19 cellular contexts compared by ENCODE assay signal in genomic region chr12:130460611-130461478, GRCh38.
"Had no signal": no experiment of that assay in that cellular context is flagged by ENCODE, and none has a peak within 500 bp of the region (broad histone marks: within the 10 kb centered on the region; RNA-seq: fewer than 3 reads in every experiment).

No MANE protein-coding gene starts in this region.

- H3K27ac Mint-ChIP-seq: activated naive CD8-positive, alpha-beta T cell treated with anti-CD3 and anti-CD28 coated beads for 36 hours; memory B cell; nephron progenitor cell; stimulated activated naive CD8-positive, alpha-beta T cell treated with anti-CD3 and anti-CD28 coated beads, Interleukin-15, Interleukin-2, amounts not matched to agents 100 ng/mL and 50 ng/mL, for 24 hours had no signal

- H3K9me3 Mint-ChIP-seq: memory B cell, nephron progenitor cell had no signal

- DNase-seq: activated CD8-positive, alpha-beta memory T cell treated with anti-CD3 and anti-CD28 coated beads for 24 hours; activated CD8-positive, alpha-beta memory T cell treated with anti-CD3 and anti-CD28 coated beads, Interleukin-2, amount 50 U/mL, for 4 hours; activated naive CD4-positive, alpha-beta T cell treated with Interleukin-2 at 50 U/mL for 16 hours; activated naive CD8-positive, alpha-beta T cell treated with anti-CD3 and anti-CD28 coated beads for 36 hours; activated T-cell treated with anti-CD3 and anti-CD28 coated beads, Interleukin-2, amount 50 U/mL, for 48 hours; colonic mucosa; esophagus squamous epithelium; gastrocnemius medialis; head of caudate nucleus; left cardiac atrium; nephron progenitor cell; nucleus accumbens; stimulated activated CD4-positive, alpha-beta T cell treated with anti-CD3 and anti-CD28 coated beads, Interleukin-1b, Interleukin-23, amount 100 ng/mL, for 48 hours; substantia nigra; thyroid gland had no signal

- H3K27me3 ChIP-seq: colonic mucosa, gastrocnemius medialis, right lobe of liver, thyroid gland had no signal

- H3K4me1 ChIP-seq: colonic mucosa, esophagus squamous epithelium, gastrocnemius medialis, right lobe of liver had no signal

- H3K4me3 Mint-ChIP-seq: activated naive CD8-positive, alpha-beta T cell treated with anti-CD3 and anti-CD28 coated beads for 36 hours; memory B cell; nephron progenitor cell; stimulated activated naive CD8-positive, alpha-beta T cell treated with anti-CD3 and anti-CD28 coated beads, Interleukin-15, Interleukin-2, amounts not matched to agents 100 ng/mL and 50 ng/mL, for 24 hours had no signal

- H3K36me3 ChIP-seq: colonic mucosa, esophagus squamous epithelium, gastrocnemius medialis, right lobe of liver, thyroid gland had no signal

- H3K27me3 Mint-ChIP-seq: activated naive CD8-positive, alpha-beta T cell treated with anti-CD3 and anti-CD28 coated beads for 36 hours; memory B cell; stimulated activated naive CD8-positive, alpha-beta T cell treated with anti-CD3 and anti-CD28 coated beads, Interleukin-15, Interleukin-2, amounts not matched to agents 100 ng/mL and 50 ng/mL, for 24 hours had no signal

- H3K4me1 Mint-ChIP-seq: activated naive CD8-positive, alpha-beta T cell treated with anti-CD3 and anti-CD28 coated beads for 36 hours; memory B cell had no signal

- H3K27ac ChIP-seq: colonic mucosa, esophagus squamous epithelium, gastrocnemius medialis, right lobe of liver, skin epidermis, thyroid gland had no signal

- H3K4me3 ChIP-seq: colonic mucosa, esophagus squamous epithelium, gastrocnemius medialis, right lobe of liver, skin epidermis, thyroid gland had no signal

- H3K36me3 Mint-ChIP-seq: activated naive CD8-positive, alpha-beta T cell treated with anti-CD3 and anti-CD28 coated beads for 36 hours; memory B cell had no signal
